Comparison of ENCODE assay signal across 9 cellular contexts in the genomic region with DNA sequence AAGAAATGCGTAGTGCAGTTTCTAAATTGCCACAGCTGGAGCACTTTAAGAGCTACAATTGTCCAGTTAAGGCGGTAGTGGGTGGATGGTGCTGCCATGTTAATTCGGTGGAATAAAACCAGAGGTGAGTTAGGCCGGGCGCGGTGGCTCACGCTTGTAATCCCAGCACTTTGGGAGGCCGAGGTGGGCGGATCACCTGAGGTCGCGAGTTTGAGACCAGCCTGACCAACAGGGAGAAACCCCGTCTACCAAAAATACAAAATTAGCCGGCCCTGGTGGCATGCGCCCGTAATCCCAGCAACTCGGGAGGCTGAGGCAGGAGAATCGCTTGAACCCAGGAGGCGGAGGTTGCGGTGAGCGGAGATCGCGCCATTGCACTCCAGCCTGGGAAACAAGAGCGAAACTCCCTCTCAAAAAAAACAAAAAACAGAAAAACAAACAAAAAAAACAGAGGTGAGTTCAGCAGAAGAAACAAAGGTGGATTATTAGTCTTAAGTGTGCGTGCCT. TPM values are rescaled to one million over a fixed set of nuclear protein-coding genes. Genes with fewer than 3 reads are reported as not detected.
A peak's percentile ranks its signal among the peaks of the same experiment; 100 is the strongest.
DNase-seq lines count a peak whose midpoint lies in the region; ATAC-seq and TF ChIP-seq lines count a peak whose summit lies in the region.
"Not testable (repeated sequence)": the region's sequence is repeated elsewhere in the genome, so short reads cannot be mapped to it uniquely, and the experiment has no call there.
"Had no signal": no experiment of that assay in that cellular context is flagged by ENCODE, and none has a peak within 500 bp of the region (broad histone marks: within the 10 kb centered on the region; RNA-seq: fewer than 3 reads in every experiment).

No MANE protein-coding gene starts in this region.

- H3K27ac Mint-ChIP-seq in activated naive CD8-positive, alpha-beta T cell treated with anti-CD3 and anti-CD28 coated beads for 36 hours = peak overlapping the region; percentile 98
- H3K27ac Mint-ChIP-seq in effector memory CD8-positive, alpha-beta T cell = peak overlapping the region; percentile 97 to 100
- peak overlapping the region; percentile 95 to 98 (median 97) for H3K27ac Mint-ChIP-seq in naive thymus-derived CD4-positive, alpha-beta T cell

- not testable (repeated sequence) for H3K9me3 ChIP-seq in HEK293 (ENCODE audit: control insufficient read depth, insufficient read depth, low read depth, low read length); SJSA1 (replicated peaks); iPS DF 6.9 (ENCODE audit: control insufficient read depth, insufficient read depth, low read length); naive thymus-derived CD4-positive, alpha-beta T cell (ENCODE audit: control insufficient read depth in 2 of 3, low read length in 3 of 3); spleen

- WGBS in iPS DF 6.9 (ENCODE audit: insufficient coverage, insufficient read length) = no CpG with 5 or more reads among the region's 24 CpGs
- WGBS in spleen, 5 donors = 88 to 91% (median 90%) methylated on average over 24 of the region's 24 CpGs

- POLR2A ChIA-PET in AG04449 (lab: Yijun Ruan, JAX) (interaction anchor here (1.1 kb wide), 1 partner anchor 83 kb away, joined by 3 read pairs; no protein-coding TSS in a partner anchor), HEK293 (lab: Yijun Ruan, JAX) (interaction anchor here (1.3 kb wide), 1 partner anchor 85 kb away, joined by 3 read pairs; the partner anchor contains the start of gene NTNG1)
- POLR2A ChIA-PET in naive thymus-derived CD4-positive, alpha-beta T cell (lab: Charles Lee) = interaction anchor here (0.7 to 1.1 kb wide), 3 partner anchors 13 to 89 kb away, joined by 3 read pairs; no protein-coding TSS in a partner anchor

- H3K36me3 ChIP-seq in HEK293 (ENCODE audit: control insufficient read depth in 2 of 2, insufficient read depth in 1 of 2, low read length in 2 of 2) (peaks cover 0 to 16% of the 10 kb centered on the region in 2 experiments; a peak in 1 of 3 replicates), SJSA1 (peaks cover 17% of the 10 kb centered on the region), spleen (peaks cover 0 to 12% (median 8%) of the 10 kb centered on the region in 6 donors)
- not testable (repeated sequence) for H3K36me3 ChIP-seq in iPS DF 6.9 (ENCODE audit: control insufficient read depth, insufficient read depth, low read length); naive thymus-derived CD4-positive, alpha-beta T cell (ENCODE audit: control insufficient read depth in 2 of 3, insufficient read depth in 3 of 3, low read length in 3 of 3)

- not testable (repeated sequence) for H3K9me3 Mint-ChIP-seq in activated naive CD8-positive, alpha-beta T cell treated with anti-CD3 and anti-CD28 coated beads for 36 hours; effector memory CD8-positive, alpha-beta T cell; naive thymus-derived CD4-positive, alpha-beta T cell

- not testable (repeated sequence) for ATAC-seq in effector memory CD8-positive, alpha-beta T cell (replicated peaks); naive thymus-derived CD4-positive, alpha-beta T cell

- not testable (repeated sequence) for H3K27me3 Mint-ChIP-seq in activated naive CD8-positive, alpha-beta T cell treated with anti-CD3 and anti-CD28 coated beads for 36 hours; effector memory CD8-positive, alpha-beta T cell; naive thymus-derived CD4-positive, alpha-beta T cell

- DNase-seq in AG04449 (ENCODE audit: low read depth, low spot score); SJSA1 (ENCODE audit: low read depth in 1 of 2, low spot score in 2 of 2); activated naive CD8-positive, alpha-beta T cell treated with anti-CD3 and anti-CD28 coated beads for 36 hours; effector memory CD8-positive, alpha-beta T cell; iPS DF 6.9 (ENCODE audit: low read depth, low spot score); naive thymus-derived CD4-positive, alpha-beta T cell: not testable (repeated sequence)
- DNase-seq in spleen = peak; percentile 64

- not testable (repeated sequence) for H3K27me3 ChIP-seq in SJSA1 (replicated peaks); iPS DF 6.9 (ENCODE audit: control insufficient read depth, insufficient read depth, low read length); naive thymus-derived CD4-positive, alpha-beta T cell (ENCODE audit: control insufficient read depth in 2 of 2, insufficient read depth in 2 of 2, low read length in 2 of 2); spleen (replicated peaks in 1 of 7)

- H3K27ac ChIP-seq in HEK293 (ENCODE audit: extremely low read depth, low read depth, low read length); SJSA1; iPS DF 6.9 (ENCODE audit: low read length): not testable (repeated sequence)
- peak overlapping the region; percentile 80 for H3K27ac ChIP-seq in naive thymus-derived CD4-positive, alpha-beta T cell (ENCODE audit: low read depth, low read length)
- peak overlapping the region in 7 of 8 donors; percentile 81 to 92 (median 88) for H3K27ac ChIP-seq in spleen

- peaks cover 17% of the 10 kb centered on the region for H3K4me1 Mint-ChIP-seq in activated naive CD8-positive, alpha-beta T cell treated with anti-CD3 and anti-CD28 coated beads for 36 hours
- H3K4me1 Mint-ChIP-seq in effector memory CD8-positive, alpha-beta T cell (ENCODE audit: low read depth in 2 of 2) = peaks cover 14 to 19% of the 10 kb centered on the region in 2 donors
- peaks cover 19 to 41% (median 29%) of the 10 kb centered on the region in 7 donors for H3K4me1 Mint-ChIP-seq in naive thymus-derived CD4-positive, alpha-beta T cell

- peak overlapping the region; percentile 98 for H3K4me3 Mint-ChIP-seq in activated naive CD8-positive, alpha-beta T cell treated with anti-CD3 and anti-CD28 coated beads for 36 hours
- H3K4me3 Mint-ChIP-seq in effector memory CD8-positive, alpha-beta T cell = peak overlapping the region; percentile 97 to 100
- H3K4me3 Mint-ChIP-seq in naive thymus-derived CD4-positive, alpha-beta T cell = peak overlapping the region; percentile 96 to 100 (median 98)

- CTCF ChIA-PET in AG04449 (lab: Yijun Ruan, JAX) (interaction anchor here (0.6 to 2.0 kb wide), 3 partner anchors 86 to 565 kb away, joined by 3 to 6 read pairs (median 6); no protein-coding TSS in a partner anchor), HEK293 (lab: Yijun Ruan, JAX) (interaction anchor here (0.7 to 1.4 kb wide), 2 partner anchors 86 to 1870 kb away, joined by 3 read pairs; no protein-coding TSS in a partner anchor)
- CTCF ChIA-PET in naive thymus-derived CD4-positive, alpha-beta T cell (lab: Charles Lee) = not testable (repeated sequence)

- intact Hi-C loops in naive thymus-derived CD4-positive, alpha-beta T cell (cut with micrococcal nuclease) = loop anchor here (2.0 to 5.0 kb wide), 4 partner anchors 87 to 1146 kb away; partner anchors contain the start of genes SLC25A24 (in 2 of the 2) and VAV3 (in 1 of the 2)
- intact Hi-C loops in spleen (cut with DNase I; ENCODE audit: low total_unique reads) = not testable (repeated sequence)

- not testable (repeated sequence) for H3K4me1 ChIP-seq in HEK293 (ENCODE audit: control insufficient read depth, insufficient read depth, low read length); iPS DF 6.9 (ENCODE audit: control insufficient read depth, insufficient read depth, low read length)
- H3K4me1 ChIP-seq in SJSA1 (replicated peaks) (peaks cover 11% of the 10 kb centered on the region), spleen (peaks cover 6 to 37% (median 25%) of the 10 kb centered on the region in 6 donors)
- H3K4me1 ChIP-seq in naive thymus-derived CD4-positive, alpha-beta T cell (ENCODE audit: control insufficient read depth in 2 of 2, insufficient read depth in 2 of 2, low read length in 2 of 2) = peaks cover 11 to 12% of the 10 kb centered on the region in 2 donors

- not testable (repeated sequence) for TF ChIP-seq CTCF in AG04449 (IDR thresholded peaks at IDR 0.05; ENCODE audit: insufficient read depth, low read length, missing control alignments); HEK293 (tag by site-specific recombination; IDR thresholded peaks at IDR 0.05); spleen (IDR thresholded peaks at IDR 0.05 in 8 of 11, conservative IDR thresholded peaks at IDR 0.05 in 3 of 11)

- not testable (repeated sequence) for TF ChIP-seq POLR2A in spleen (IDR thresholded peaks at IDR 0.05)

- H3K4me3 ChIP-seq in AG04449 (ENCODE audit: low read depth, low read length) (peak overlapping the region; percentile 86), HEK293 (ENCODE audit: low read depth, low read length) (peak overlapping the region; percentile 72), SJSA1 (peak overlapping the region; percentile 67), iPS DF 6.9 (ENCODE audit: low read length) (peak overlapping the region; percentile 29; the same call in 1 of the 2 replicates), spleen (peak overlapping the region; percentile 70 to 99 (median 87))
- peak overlapping the region; percentile 95 for H3K4me3 ChIP-seq in naive thymus-derived CD4-positive, alpha-beta T cell (ENCODE audit: low read length)

- peaks cover 35% of the 10 kb centered on the region for H3K36me3 Mint-ChIP-seq in activated naive CD8-positive, alpha-beta T cell treated with anti-CD3 and anti-CD28 coated beads for 36 hours
- H3K36me3 Mint-ChIP-seq in effector memory CD8-positive, alpha-beta T cell (ENCODE audit: insufficient read depth) = peaks cover 15% of the 10 kb centered on the region
- peaks cover 0 to 17% (median 7%) of the 10 kb centered on the region in 5 donors for H3K36me3 Mint-ChIP-seq in naive thymus-derived CD4-positive, alpha-beta T cell

TF ChIP-seq in HEK293, 187 proteins besides CTCF, POLR2A, EP300 and RAD21 (continues in another document):
- 0 out of 2 replicates have a peak, but pooled peaks have one; percentile 51 for TF ChIP-seq ZNF701 (tag by site-specific recombination; IDR thresholded peaks at IDR 0.05)

RNA-seq across cellular contexts. Expression of gene PRMT6, which starts 0.5 kb away (rescaled TPM):
- total RNA-seq in SJSA1 (2014; rRNA removed; shearing (Covaris generic)) = 19.6 and 25.8 TPM in 2 replicates
- total RNA-seq in activated naive CD8-positive, alpha-beta T cell treated with anti-CD3 and anti-CD28 coated beads for 36 hours = 10 to 100 TPM; 30.6 to 31.4 TPM
- 10 to 100 TPM in 4 of 5 experiments, 1 to 10 TPM in 1; 7.4 to 22.1 (median 17.5) TPM for total RNA-seq in naive thymus-derived CD4-positive, alpha-beta T cell
- 10 to 100 TPM; 19.0 to 23.6 TPM for polyA plus RNA-seq in naive thymus-derived CD4-positive, alpha-beta T cell
- 10 to 100 TPM; 11.6 to 18.9 (median 13.9) TPM for total RNA-seq in spleen
- 10 to 100 TPM; 10.2 to 17.5 (median 14.1) TPM for polyA plus RNA-seq in spleen
- polyA plus RNA-seq: A549 had no signal

Comparison
In these comparisons a context has a peak if more than half of its experiments do, and no peak if none do; other contexts are left out.
1. H3K4me3 ChIP-seq: peak in every context shown above with its lines; median percentile 95 in naive thymus-derived CD4-positive, alpha-beta T cell; 87 in spleen; 86 in AG04449; 72 in HEK293; 67 in SJSA1; 29 in iPS DF 6.9.